ENCODE assay signal across 1 cellular context in the genomic region with DNA sequence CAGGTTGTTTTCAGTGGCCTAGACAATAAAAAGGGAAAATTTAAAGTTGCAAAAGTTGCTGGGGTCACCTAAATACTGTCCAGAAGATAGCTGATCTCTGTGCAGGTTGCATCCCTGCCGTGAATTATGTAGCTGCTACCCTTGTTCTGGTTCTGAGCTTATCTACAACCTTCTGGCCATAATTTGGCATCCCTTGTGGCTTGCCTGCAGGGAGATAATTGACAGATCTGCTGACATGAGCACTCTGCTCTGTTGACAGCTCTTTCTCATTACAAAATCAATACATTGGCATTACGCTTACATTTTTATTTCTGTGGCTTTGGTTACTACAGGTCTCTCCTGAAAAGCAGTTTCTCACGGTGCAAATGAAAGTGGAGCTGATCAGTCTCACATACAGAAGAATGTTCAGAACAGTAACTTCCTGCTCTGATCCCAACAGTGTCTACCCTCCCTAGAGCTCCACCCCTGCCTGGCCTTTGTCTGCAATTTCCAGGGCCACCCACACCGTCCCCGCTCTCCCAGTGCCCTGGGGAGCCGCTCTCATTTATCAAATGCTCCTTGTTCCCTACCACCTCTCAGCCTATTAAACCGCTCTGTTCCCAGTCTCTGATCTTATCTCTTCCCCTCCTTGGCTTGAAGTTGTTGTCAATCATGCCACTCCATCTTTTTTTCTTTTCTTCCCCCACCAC.
TF ChIP-seq lines count a peak whose summit lies in the region.

No MANE protein-coding gene starts in this region.

TF ChIP-seq in HEK293, 187 proteins besides CTCF, POLR2A, EP300 and RAD21 (continued from another document):
- TF ChIP-seq, protein P1, sequence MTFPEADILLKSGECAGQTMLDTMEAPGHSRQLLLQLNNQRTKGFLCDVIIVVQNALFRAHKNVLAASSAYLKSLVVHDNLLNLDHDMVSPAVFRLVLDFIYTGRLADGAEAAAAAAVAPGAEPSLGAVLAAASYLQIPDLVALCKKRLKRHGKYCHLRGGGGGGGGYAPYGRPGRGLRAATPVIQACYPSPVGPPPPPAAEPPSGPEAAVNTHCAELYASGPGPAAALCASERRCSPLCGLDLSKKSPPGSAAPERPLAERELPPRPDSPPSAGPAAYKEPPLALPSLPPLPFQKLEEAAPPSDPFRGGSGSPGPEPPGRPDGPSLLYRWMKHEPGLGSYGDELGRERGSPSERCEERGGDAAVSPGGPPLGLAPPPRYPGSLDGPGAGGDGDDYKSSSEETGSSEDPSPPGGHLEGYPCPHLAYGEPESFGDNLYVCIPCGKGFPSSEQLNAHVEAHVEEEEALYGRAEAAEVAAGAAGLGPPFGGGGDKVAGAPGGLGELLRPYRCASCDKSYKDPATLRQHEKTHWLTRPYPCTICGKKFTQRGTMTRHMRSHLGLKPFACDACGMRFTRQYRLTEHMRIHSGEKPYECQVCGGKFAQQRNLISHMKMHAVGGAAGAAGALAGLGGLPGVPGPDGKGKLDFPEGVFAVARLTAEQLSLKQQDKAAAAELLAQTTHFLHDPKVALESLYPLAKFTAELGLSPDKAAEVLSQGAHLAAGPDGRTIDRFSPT (tag by site-specific recombination; IDR thresholded peaks at IDR 0.05) = no peak
- TF ChIP-seq, protein P2, sequence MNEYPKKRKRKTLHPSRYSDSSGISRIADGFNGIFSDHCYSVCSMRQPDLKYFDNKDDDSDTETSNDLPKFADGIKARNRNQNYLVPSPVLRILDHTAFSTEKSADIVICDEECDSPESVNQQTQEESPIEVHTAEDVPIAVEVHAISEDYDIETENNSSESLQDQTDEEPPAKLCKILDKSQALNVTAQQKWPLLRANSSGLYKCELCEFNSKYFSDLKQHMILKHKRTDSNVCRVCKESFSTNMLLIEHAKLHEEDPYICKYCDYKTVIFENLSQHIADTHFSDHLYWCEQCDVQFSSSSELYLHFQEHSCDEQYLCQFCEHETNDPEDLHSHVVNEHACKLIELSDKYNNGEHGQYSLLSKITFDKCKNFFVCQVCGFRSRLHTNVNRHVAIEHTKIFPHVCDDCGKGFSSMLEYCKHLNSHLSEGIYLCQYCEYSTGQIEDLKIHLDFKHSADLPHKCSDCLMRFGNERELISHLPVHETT (tag by site-specific recombination; IDR thresholded peaks at IDR 0.05) = no peak
- no peak for TF ChIP-seq YY1 (tag by site-specific recombination; IDR thresholded peaks at IDR 0.05)
- no peak for TF ChIP-seq SALL2 (tag by site-specific recombination; IDR thresholded peaks at IDR 0.05; ENCODE audit: borderline replicate concordance)
- TF ChIP-seq FEZF1 (tag by site-specific recombination; IDR thresholded peaks at IDR 0.05) = peak; percentile 90
- no peak for TF ChIP-seq ZNF596 (tag by site-specific recombination; IDR thresholded peaks at IDR 0.05)
- no peak for TF ChIP-seq ZNF600 (tag by site-specific recombination; IDR thresholded peaks at IDR 0.05)
